In genomic region chr12:45601888-45602287, GRCh38 we compare ENCODE assay signal across 16 cellular contexts.
"Had no signal": no experiment of that assay in that cellular context is flagged by ENCODE, and none has a peak within 500 bp of the region (broad histone marks: within the 10 kb centered on the region; RNA-seq: fewer than 3 reads in every experiment).

No MANE protein-coding gene starts in this region.

- H3K4me1 Mint-ChIP-seq: activated naive CD8-positive, alpha-beta T cell treated with anti-CD3 and anti-CD28 coated beads for 36 hours; naive B cell had no signal

- H3K9me3 ChIP-seq: mucosa of descending colon, vagina had no signal

- H3K4me3 ChIP-seq: left lung, mucosa of descending colon, right lobe of liver, vagina had no signal

- H3K36me3 ChIP-seq: left lung, right lobe of liver, vagina had no signal

- H3K27ac Mint-ChIP-seq: activated naive CD8-positive, alpha-beta T cell treated with anti-CD3 and anti-CD28 coated beads for 36 hours; naive B cell; stimulated activated naive CD8-positive, alpha-beta T cell treated with anti-CD3 and anti-CD28 coated beads, Interleukin-15, Interleukin-2, amounts not matched to agents 100 ng/mL and 50 ng/mL, for 24 hours; T-helper 2 cell treated with Interferon-gamma antibody and Interleukin-4, amounts not matched to agents 5 μg/mL and 100 μg/mL, for 36 hours had no signal

- H3K4me1 ChIP-seq: left lung, right lobe of liver, vagina had no signal

- H3K27ac ChIP-seq: left lung, right lobe of liver, vagina had no signal

- H3K27me3 Mint-ChIP-seq: activated naive CD8-positive, alpha-beta T cell treated with anti-CD3 and anti-CD28 coated beads for 36 hours had no signal

- ATAC-seq: left lung, mucosa of descending colon, right lobe of liver had no signal

- H3K27me3 ChIP-seq: left lung, right lobe of liver, vagina had no signal

- DNase-seq: activated CD4-positive, alpha-beta T cell treated with anti-CD3 and anti-CD28 coated beads, Interleukin-2, amount 50 U/mL, for 4 hours; activated naive CD4-positive, alpha-beta T cell; activated naive CD8-positive, alpha-beta T cell treated with anti-CD3 and anti-CD28 coated beads for 36 hours; activated T-cell treated with anti-CD3 and anti-CD28 coated beads for 4 hours; amniotic stem cell; left lung; mucosa of descending colon; naive B cell; right lobe of liver; small intestine; stimulated activated CD4-positive, alpha-beta T cell treated with anti-CD3 and anti-CD28 coated beads, Interleukin-15, amount 100 ng/mL, for 24 hours; stimulated activated CD4-positive, alpha-beta T cell treated with anti-CD3 and anti-CD28 coated beads, Interleukin-2, amount 100 ng/mL, for 48 hours; trophoblast cell had no signal

- H3K4me3 Mint-ChIP-seq: activated naive CD8-positive, alpha-beta T cell treated with anti-CD3 and anti-CD28 coated beads for 36 hours; naive B cell; stimulated activated naive CD8-positive, alpha-beta T cell treated with anti-CD3 and anti-CD28 coated beads, Interleukin-15, Interleukin-2, amounts not matched to agents 100 ng/mL and 50 ng/mL, for 24 hours; T-helper 2 cell treated with Interferon-gamma antibody and Interleukin-4, amounts not matched to agents 5 μg/mL and 100 μg/mL, for 36 hours had no signal
